8 cellular contexts compared by ENCODE assay signal in the genomic region with DNA sequence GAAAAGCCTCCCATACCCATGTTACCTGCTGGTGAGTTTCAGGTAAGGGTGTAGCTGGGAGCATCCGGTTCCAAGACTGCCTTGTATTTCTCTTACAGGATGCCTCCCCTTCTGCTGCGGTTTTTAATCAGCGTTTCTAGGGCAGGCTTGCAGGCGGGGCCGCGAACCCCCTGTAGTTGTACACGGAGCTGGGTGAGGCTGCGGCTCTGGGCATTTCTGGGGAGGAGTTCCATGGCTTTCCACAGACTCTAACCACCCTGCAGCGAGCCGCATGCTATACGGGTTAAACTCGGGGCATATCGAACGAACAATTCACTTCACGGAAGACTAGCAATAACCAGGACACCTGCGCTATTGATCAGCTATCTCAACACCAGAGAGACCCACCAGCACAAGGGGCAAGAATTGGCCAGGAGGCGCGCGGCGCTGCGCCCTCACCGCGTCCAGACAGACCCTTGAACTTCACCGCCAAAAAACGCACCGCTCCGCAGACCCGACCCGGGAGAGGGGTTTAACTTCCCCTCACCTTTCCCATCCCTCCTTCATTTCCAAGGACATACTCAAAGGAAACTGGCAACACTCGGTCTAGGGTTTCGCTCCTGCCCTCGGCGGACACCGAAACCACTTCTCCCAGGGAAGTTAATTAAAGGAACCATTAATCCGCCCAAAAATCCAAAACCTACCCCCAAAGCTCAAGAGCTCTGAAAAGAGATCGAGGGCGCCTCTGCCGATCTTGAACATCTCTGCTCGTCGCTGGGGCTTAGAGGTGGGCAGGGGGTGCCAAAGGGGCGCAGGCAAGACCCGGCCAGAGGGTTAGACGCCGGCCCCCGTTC. TPM values are rescaled to one million over a fixed set of nuclear protein-coding genes. Genes with fewer than 3 reads are reported as not detected.
DNase-seq lines count a peak whose midpoint lies in the region; ATAC-seq and TF ChIP-seq lines count a peak whose summit lies in the region.

No MANE protein-coding gene starts in this region.

- intact Hi-C loops in CD4-positive, alpha-beta T cell (cut with DNase I, micrococcal nuclease): loop anchor here (5.0 kb wide), 2 partner anchors 95 to 210 kb away; no protein-coding TSS in a partner anchor
- intact Hi-C loops in activated T-helper 2 cell treated with anti-CD3 and anti-CD28 coated beads, Interferon-gamma antibody, Interleukin-2, Interleukin-4, amounts not matched to agents 10 μg/mL and 5 μg/mL and 100 μg/mL, durations not matched to agents 14 hours and 24 hours and 36 hours (cut with micrococcal nuclease): loop anchor here (2.0 to 10.0 kb wide), 4 partner anchors 95 to 335 kb away; no protein-coding TSS in a partner anchor

- H3K27ac ChIP-seq in CD4-positive, alpha-beta T cell (ENCODE audit: low read depth, low read length): no peak overlapping the region
- no peak overlapping the region for H3K27ac ChIP-seq in subcutaneous abdominal adipose tissue (ENCODE audit: low read depth, low read length)

- no peaks in the 10 kb centered on the region for H3K36me3 ChIP-seq in subcutaneous abdominal adipose tissue (ENCODE audit: control insufficient read depth in 5 of 5, insufficient read depth in 5 of 5, low read length in 5 of 5)

- H3K9me3 ChIP-seq in CD4-positive, alpha-beta T cell (ENCODE audit: control insufficient read depth, low read length): no peaks in the 10 kb centered on the region
- no peaks in the 10 kb centered on the region for H3K9me3 ChIP-seq in subcutaneous abdominal adipose tissue (ENCODE audit: control insufficient read depth in 5 of 5, low read length in 5 of 5)

- H3K4me3 ChIP-seq in subcutaneous abdominal adipose tissue (ENCODE audit: low read depth in 1 of 5, low read length in 5 of 5): peak overlapping the region; percentile 40 to 70 (median 63)

- CTCF ChIA-PET in CD4-positive, alpha-beta T cell (lab: Charles Lee): interaction anchor here (0.6 to 1.1 kb wide), 2 partner anchors 65 to 125 kb away, joined by 3 read pairs; no protein-coding TSS in a partner anchor

- H3K27ac Mint-ChIP-seq in CD4-positive, alpha-beta T cell: peak overlapping the region; percentile 73
- no peak overlapping the region for H3K27ac Mint-ChIP-seq in activated T-helper 2 cell treated with anti-CD3 and anti-CD28 coated beads, Interferon-gamma antibody, Interleukin-2, Interleukin-4, amounts not matched to agents 10 μg/mL and 5 μg/mL and 100 μg/mL, durations not matched to agents 14 hours and 24 hours and 36 hours

- peak in 1 of 10 experiments; percentile 6 for DNase-seq in CD4-positive, alpha-beta T cell
- DNase-seq in LoVo (ENCODE audit: low spot score) (peak; percentile 53), kidney tubule cell (ENCODE audit: low spot score) (peak; percentile 80), HuH-7.5 (ENCODE audit: low spot score) (no peak)
- DNase-seq in activated T-helper 2 cell treated with anti-CD3 and anti-CD28 coated beads, Interferon-gamma antibody, Interleukin-2, Interleukin-4, amounts not matched to agents 10 μg/mL and 5 μg/mL and 100 μg/mL, durations not matched to agents 14 hours and 24 hours and 36 hours (ENCODE audit: low spot score): no peak

- peaks cover 5% of the 10 kb centered on the region for H3K27me3 Mint-ChIP-seq in CD4-positive, alpha-beta T cell
- peaks cover 62% of the 10 kb centered on the region for H3K27me3 Mint-ChIP-seq in activated T-helper 2 cell treated with anti-CD3 and anti-CD28 coated beads, Interferon-gamma antibody, Interleukin-2, Interleukin-4, amounts not matched to agents 10 μg/mL and 5 μg/mL and 100 μg/mL, durations not matched to agents 14 hours and 24 hours and 36 hours (ENCODE audit: low read depth)

- no peaks in the 10 kb centered on the region for H3K9me3 Mint-ChIP-seq in CD4-positive, alpha-beta T cell
- H3K9me3 Mint-ChIP-seq in activated T-helper 2 cell treated with anti-CD3 and anti-CD28 coated beads, Interferon-gamma antibody, Interleukin-2, Interleukin-4, amounts not matched to agents 10 μg/mL and 5 μg/mL and 100 μg/mL, durations not matched to agents 14 hours and 24 hours and 36 hours: no peaks in the 10 kb centered on the region

- peak overlapping the region in 2 of 5 donors; percentile 48 to 63 for H3K9ac ChIP-seq in subcutaneous abdominal adipose tissue (ENCODE audit: low read length in 5 of 5)

- H3K4me3 Mint-ChIP-seq in CD4-positive, alpha-beta T cell: peak overlapping the region; percentile 93
- peak overlapping the region; percentile 73 for H3K4me3 Mint-ChIP-seq in activated T-helper 2 cell treated with anti-CD3 and anti-CD28 coated beads, Interferon-gamma antibody, Interleukin-2, Interleukin-4, amounts not matched to agents 10 μg/mL and 5 μg/mL and 100 μg/mL, durations not matched to agents 14 hours and 24 hours and 36 hours (ENCODE audit: low read depth)

- H3K4me1 Mint-ChIP-seq in CD4-positive, alpha-beta T cell (ENCODE audit: low read depth): peaks cover 34% of the 10 kb centered on the region
- peaks cover 17% of the 10 kb centered on the region for H3K4me1 Mint-ChIP-seq in activated T-helper 2 cell treated with anti-CD3 and anti-CD28 coated beads, Interferon-gamma antibody, Interleukin-2, Interleukin-4, amounts not matched to agents 10 μg/mL and 5 μg/mL and 100 μg/mL, durations not matched to agents 14 hours and 24 hours and 36 hours (ENCODE audit: low read depth)

- H3K27me3 ChIP-seq in CD4-positive, alpha-beta T cell (ENCODE audit: control insufficient read depth, insufficient read depth, low read length): no peaks in the 10 kb centered on the region
- H3K27me3 ChIP-seq in subcutaneous abdominal adipose tissue (ENCODE audit: control insufficient read depth in 5 of 5, insufficient read depth in 4 of 5, low read length in 5 of 5): peaks cover 7 to 42% (median 16%) of the 10 kb centered on the region in 5 donors

- no peak for TF ChIP-seq CTCF in CD4-positive, alpha-beta T cell (IDR thresholded peaks at IDR 0.05)

- ATAC-seq in CD4-positive, alpha-beta T cell (ENCODE audit: poor library complexity): no peak
- ATAC-seq in GM21786 (IDR thresholded peaks at IDR 0.05; ENCODE audit: unreplicated experiment) (no peak), GM18867 (IDR thresholded peaks at IDR 0.05; ENCODE audit: unreplicated experiment) (no peak)

- H3K4me1 ChIP-seq in subcutaneous abdominal adipose tissue (ENCODE audit: control insufficient read depth in 5 of 5, insufficient read depth in 5 of 5, low read length in 5 of 5): peaks cover 0 to 23% (median 20%) of the 10 kb centered on the region in 5 donors

- H3K36me3 Mint-ChIP-seq in CD4-positive, alpha-beta T cell (ENCODE audit: low read depth): no peaks in the 10 kb centered on the region
- H3K36me3 Mint-ChIP-seq in activated T-helper 2 cell treated with anti-CD3 and anti-CD28 coated beads, Interferon-gamma antibody, Interleukin-2, Interleukin-4, amounts not matched to agents 10 μg/mL and 5 μg/mL and 100 μg/mL, durations not matched to agents 14 hours and 24 hours and 36 hours (ENCODE audit: low read depth): no peaks in the 10 kb centered on the region

- POLR2A ChIA-PET in CD4-positive, alpha-beta T cell (lab: Charles Lee): interaction anchor here (0.7 to 1.2 kb wide), 3 partner anchors 28 to 112 kb away, joined by 3 to 5 read pairs (median 3); no protein-coding TSS in a partner anchor

RNA-seq across cellular contexts. Expression of a gene that starts 0.9 kb away (rescaled TPM):
- under 1 TPM; 0.47 to 0.88 TPM for total RNA-seq in CD4-positive, alpha-beta T cell
- total RNA-seq in activated T-helper 2 cell treated with anti-CD3 and anti-CD28 coated beads, Interferon-gamma antibody, Interleukin-2, Interleukin-4, amounts not matched to agents 10 μg/mL and 5 μg/mL and 100 μg/mL, durations not matched to agents 14 hours and 24 hours and 36 hours: not detected in 2 replicates

Comparison
In these comparisons a context has a peak if more than half of its experiments do, and no peak if none do; other contexts are left out.
1. DNase-seq: peak in LoVo (single experiment) and kidney tubule cell (single experiment); none in activated T-helper 2 cell treated with anti-CD3 and anti-CD28 coated beads, Interferon-gamma antibody, Interleukin-2, Interleukin-4, amounts not matched to agents 10 μg/mL and 5 μg/mL and 100 μg/mL, durations not matched to agents 14 hours and 24 hours and 36 hours (single experiment) and HuH-7.5 (single experiment).